Comparison of ENCODE assay signal across 8 cellular contexts in genomic region chr17:44363613-44364159, GRCh38. TPM values are rescaled to one million over a fixed set of nuclear protein-coding genes. Genes with fewer than 3 reads are reported as not detected.
DNase-seq lines count a peak whose midpoint lies in the region; ATAC-seq and TF ChIP-seq lines count a peak whose summit lies in the region.

FAM171A2 (minus strand) TSS chr17:44363853; CDS start chr17:44363714, 139 bp downstream.

- WGBS in thyroid gland, 2 donors: 0 to 4% methylated on average over 9 to 17 of the region's 63 CpGs

- H3K27ac ChIP-seq in foreskin keratinocyte: no peak within 1 kb of the TSS
- H3K27ac ChIP-seq in neural progenitor cell: no peak within 1 kb of the TSS
- H3K27ac ChIP-seq in thyroid gland: no peak within 1 kb of the TSS

- no peak for TF ChIP-seq CTCF in GM06990 (IDR thresholded peaks at IDR 0.05; ENCODE audit: insufficient read depth, low read length, poor library complexity, severe bottlenecking)
- peak; percentile 71 for TF ChIP-seq CTCF in foreskin keratinocyte (conservative IDR thresholded peaks at IDR 0.05)
- peak; percentile 75 for TF ChIP-seq CTCF in neural progenitor cell (IDR thresholded peaks at IDR 0.05)
- peak in 4 of 6 experiments; percentile 70 to 98 (median 74) for TF ChIP-seq CTCF in thyroid gland (IDR thresholded peaks at IDR 0.05)

- peak in 1 of 2 donors; percentile 52 for TF ChIP-seq POLR2A in thyroid gland (IDR thresholded peaks at IDR 0.05)

- peaks cover 2% of the 10 kb centered on the region for H3K36me3 Mint-ChIP-seq in neural progenitor cell

- peaks cover 31% of the 10 kb centered on the region for H3K4me1 Mint-ChIP-seq in neural progenitor cell

- H3K79me2 ChIP-seq in neural progenitor cell (ENCODE audit: low read depth): peaks cover 48% of the 10 kb centered on the region

- no peaks in the 10 kb centered on the region for H3K36me3 ChIP-seq in GM06990 (ENCODE audit: control insufficient read depth, insufficient read depth, low read length)
- H3K36me3 ChIP-seq in neural progenitor cell: no peaks in the 10 kb centered on the region
- H3K36me3 ChIP-seq in thyroid gland: no peaks in the 10 kb centered on the region

- H4K20me1 ChIP-seq in neural progenitor cell (ENCODE audit: low read depth): peaks cover 43% of the 10 kb centered on the region

- no peaks in the 10 kb centered on the region for H3K4me1 ChIP-seq in foreskin keratinocyte
- peaks cover 30% of the 10 kb centered on the region for H3K4me1 ChIP-seq in neural progenitor cell
- H3K4me1 ChIP-seq in thyroid gland: peaks cover 43 to 51% of the 10 kb centered on the region in 2 donors

- peak within 1 kb of the TSS; percentile 96 for H3K4me2 ChIP-seq in neural progenitor cell

- peaks cover 20% of the 10 kb centered on the region for H3K27me3 Mint-ChIP-seq in neural progenitor cell (ENCODE audit: insufficient read depth, low read depth)

- DNase-seq in GM06990 (ENCODE audit: extremely low read depth, insufficient read length): peak; percentile 74
- DNase-seq in HPDE6-E6E7 (ENCODE audit: extremely low spot score): peak; percentile 63
- DNase-seq in RKO (ENCODE audit: low spot score): peak; percentile 65
- peak; percentile 50 for DNase-seq in activated gamma-delta T cell (lab: John Stamatoyannopoulos, UW)
- DNase-seq in foreskin keratinocyte: no peak
- peak; percentile 93 for DNase-seq in neural progenitor cell (ENCODE audit: low spot score)
- peak; percentile 55 to 63 for DNase-seq in thyroid gland

- intact Hi-C loops in thyroid gland (cut with DNase I): no loop called here

- H3K27me3 ChIP-seq in GM06990 (replicated peaks; ENCODE audit: control insufficient read depth, insufficient read depth, low read length) (no peaks in the 10 kb centered on the region), foreskin keratinocyte (peaks cover 61% of the 10 kb centered on the region), neural progenitor cell (peaks cover 33% of the 10 kb centered on the region), thyroid gland (no peaks in the 10 kb centered on the region)

- ATAC-seq in foreskin keratinocyte (peak; percentile 67), HG03196 (IDR thresholded peaks at IDR 0.05; ENCODE audit: unreplicated experiment) (no peak)

- H3K4me3 ChIP-seq in GM06990 (replicated peaks; ENCODE audit: low read depth, low read length): peak within 1 kb of the TSS; percentile 68
- peak within 1 kb of the TSS; percentile 94 for H3K4me3 ChIP-seq in neural progenitor cell
- H3K4me3 ChIP-seq in thyroid gland (replicated peaks in 1 of 3): peak within 1 kb of the TSS; percentile 52 to 62 (median 56)

- H3K9me3 ChIP-seq in neural progenitor cell (ENCODE audit: low read depth) (no peaks in the 10 kb centered on the region), thyroid gland (no peaks in the 10 kb centered on the region)

- peak within 1 kb of the TSS; percentile 69 for H3K9ac ChIP-seq in neural progenitor cell

- H3K4me3 Mint-ChIP-seq in neural progenitor cell: peak within 1 kb of the TSS; percentile 93

- H3K27ac Mint-ChIP-seq in neural progenitor cell: peak within 1 kb of the TSS; percentile 93

- peak within 1 kb of the TSS; percentile 92 for H2AFZ ChIP-seq in neural progenitor cell (replicated peaks)

- peaks cover 26% of the 10 kb centered on the region for H3F3A ChIP-seq in neural progenitor cell (ENCODE audit: low read depth)

- H3K9me3 Mint-ChIP-seq in neural progenitor cell: no peaks in the 10 kb centered on the region

RNA-seq across cellular contexts. Expression of gene FAM171A2, which starts in this region (rescaled TPM):
- total RNA-seq in foreskin keratinocyte (1.4 and 1.6 TPM in 2 replicates), neural progenitor cell (ENCODE audit: low replicate concordance) (18.1 and 68.1 TPM in 2 replicates), thyroid gland (10 to 100 TPM in 2 of 4 donors, 1 to 10 TPM in 2; 7.1 to 15.0 (median 10.4) TPM)
- 0.98 and 1.3 TPM in 2 replicates for polyA plus RNA-seq in foreskin keratinocyte

Comparison
In these comparisons a context has a peak if more than half of its experiments do, and no peak if none do; other contexts are left out.
1. DNase-seq: peak in GM06990 (single experiment), HPDE6-E6E7 (single experiment), RKO (single experiment), activated gamma-delta T cell (single experiment), neural progenitor cell (single experiment) and thyroid gland (2 of 2); none in foreskin keratinocyte (0 of 2).
2. Peak in every context shown above with its lines, with median percentiles within 50 percentile points of each other: H3K4me3 ChIP-seq.